Comparison of ENCODE assay signal across 8 cellular contexts in the genomic region with DNA sequence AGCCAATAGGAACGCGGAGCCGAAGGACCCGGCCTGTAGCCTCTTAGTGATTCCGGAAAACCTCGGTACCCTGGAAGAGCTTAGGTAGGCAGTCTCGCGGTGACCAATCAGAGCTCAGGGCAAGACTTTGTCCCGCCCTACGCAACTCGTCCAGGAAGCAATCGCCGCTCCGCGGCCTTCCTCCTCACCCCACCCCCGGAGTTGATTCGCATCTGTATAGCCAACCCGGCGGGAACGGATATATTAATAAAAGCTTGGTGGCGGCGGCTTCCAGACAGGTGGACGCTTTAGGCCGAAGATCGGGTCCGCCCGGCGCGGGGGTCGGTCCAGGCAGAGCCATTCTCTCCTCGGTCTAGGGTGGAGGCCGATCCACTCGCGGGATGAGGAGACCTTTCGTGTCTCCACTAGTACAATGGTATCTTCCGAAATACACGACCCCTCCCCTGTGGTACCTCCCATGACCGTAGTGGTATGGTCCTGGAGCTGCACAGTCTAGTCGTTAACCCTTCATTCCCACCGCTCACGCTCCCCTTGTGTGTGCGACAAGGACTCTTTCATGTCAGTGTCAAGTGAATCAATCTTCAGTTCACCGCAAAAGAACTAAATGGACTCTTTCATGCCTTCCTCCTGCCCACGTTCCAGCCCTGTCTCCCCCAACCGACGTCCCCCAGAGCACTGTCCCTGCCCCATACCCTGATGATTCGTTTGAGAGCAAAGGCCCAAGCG. TPM values are rescaled to one million over a fixed set of nuclear protein-coding genes. Genes with fewer than 3 reads are reported as not detected.
DNase-seq lines count a peak whose midpoint lies in the region; ATAC-seq and TF ChIP-seq lines count a peak whose summit lies in the region.

No MANE protein-coding gene starts in this region.

- BruUV-seq in mammary epithelial cell (replicated peaks; lab: Mats Ljungman, UMichigan), result TSS peak; percentile 97

- H3K36me3 ChIP-seq in ACC112 (ENCODE audit: insufficient read depth, low read length) (no peaks in the 10 kb centered on the region), WERI-Rb-1 (no peaks in the 10 kb centered on the region; the same call in 1 of the 2 replicates), mammary epithelial cell (ENCODE audit: insufficient read depth, low read length) (no peaks in the 10 kb centered on the region), iPS-20b (ENCODE audit: insufficient read depth, low read depth, low read length) (no peaks in the 10 kb centered on the region), skeletal muscle tissue (ENCODE audit: control insufficient read depth in 3 of 3, insufficient read depth in 3 of 3, low read length in 3 of 3) (no peaks in the 10 kb centered on the region)

- H3K4me3 ChIP-seq in ACC112 (ENCODE audit: low read depth, low read length) (peak overlapping the region; percentile 88), WERI-Rb-1 (ENCODE audit: low read depth, low read length) (peak overlapping the region; percentile 49), mammary epithelial cell (replicated peaks in 1 of 3; ENCODE audit: insufficient read depth in 1 of 3, low read depth in 2 of 3, low read length in 3 of 3) (peak overlapping the region; percentile 53 to 61 (median 60)), iPS-20b (ENCODE audit: low read length) (peak overlapping the region; percentile 75), skeletal muscle tissue (ENCODE audit: low read length in 3 of 3) (peak overlapping the region; percentile 85 to 90 (median 87))

- 38% methylated on average over 32 of the region's 48 CpGs for WGBS in mammary epithelial cell (ENCODE audit: low coverage, missing lambda C conversion rate)

- H3K9ac ChIP-seq in mammary epithelial cell (ENCODE audit: insufficient read depth, low read length) (peak overlapping the region; percentile 73), iPS-20b (ENCODE audit: low read depth, low read length) (peak overlapping the region; percentile 79; the same call in 1 of the 2 replicates), skeletal muscle tissue (ENCODE audit: low read depth in 1 of 3, low read length in 3 of 3) (peak overlapping the region; percentile 71 to 88 (median 87))

- ATAC-seq in GM18868 (IDR thresholded peaks at IDR 0.05; ENCODE audit: unreplicated experiment), result peak; percentile 98
- peak; percentile 91 for ATAC-seq in HG03103 (IDR thresholded peaks at IDR 0.05; ENCODE audit: low read depth, unreplicated experiment)

- H3K4me1 ChIP-seq in ACC112 (ENCODE audit: control insufficient read depth, insufficient read depth, low read length, unreplicated experiment) (peaks cover 4% of the 10 kb centered on the region), mammary epithelial cell (ENCODE audit: insufficient read depth, low read length) (peaks cover 7% of the 10 kb centered on the region), iPS-20b (ENCODE audit: insufficient read depth, low read length) (no peaks in the 10 kb centered on the region; the same call in 1 of the 2 replicates), skeletal muscle tissue (ENCODE audit: control insufficient read depth in 3 of 3, insufficient read depth in 3 of 3, low read length in 3 of 3) (peaks cover 0 to 14% (median 4%) of the 10 kb centered on the region in 3 donors)

- in situ Hi-C loops in mammary epithelial cell (cut with MboI; ENCODE audit: low sequenced_read_pairs in 2 of 2), result no loop called here

- no peaks in the 10 kb centered on the region for H4K20me1 ChIP-seq in mammary epithelial cell (ENCODE audit: insufficient read depth, low read length)

- H2AFZ ChIP-seq in ACC112 (ENCODE audit: low read length, unreplicated experiment) (peak overlapping the region; percentile 71), mammary epithelial cell (ENCODE audit: low read depth, low read length) (peak overlapping the region; percentile 82)

- no peaks in the 10 kb centered on the region for H3K27me3 ChIP-seq in ACC112 (ENCODE audit: insufficient read depth, low read length)
- peaks cover 6% of the 10 kb centered on the region for H3K27me3 ChIP-seq in WERI-Rb-1 (ENCODE audit: insufficient read depth, low read depth, severe bottlenecking)
- no peaks in the 10 kb centered on the region for H3K27me3 ChIP-seq in mammary epithelial cell (ENCODE audit: insufficient read depth, low read length)
- H3K27me3 ChIP-seq in iPS-20b (ENCODE audit: insufficient read depth, low read length), result no peaks in the 10 kb centered on the region
- no peaks in the 10 kb centered on the region for H3K27me3 ChIP-seq in skeletal muscle tissue (ENCODE audit: control insufficient read depth in 3 of 3, insufficient read depth in 3 of 3, low read length in 3 of 3)

- H3K9me3 ChIP-seq in WERI-Rb-1 (ENCODE audit: severe bottlenecking), result peaks cover 4% of the 10 kb centered on the region
- peaks cover 3% of the 10 kb centered on the region for H3K9me3 ChIP-seq in mammary epithelial cell (replicated peaks; ENCODE audit: insufficient read depth, low read length)
- no peaks in the 10 kb centered on the region for H3K9me3 ChIP-seq in iPS-20b (ENCODE audit: insufficient read depth, low read depth, low read length)
- H3K9me3 ChIP-seq in skeletal muscle tissue (ENCODE audit: control insufficient read depth in 3 of 3, low read length in 3 of 3), result no peaks in the 10 kb centered on the region

- no peaks in the 10 kb centered on the region for H3K79me2 ChIP-seq in ACC112 (ENCODE audit: control insufficient read depth, insufficient read depth, low read length, unreplicated experiment)
- H3K79me2 ChIP-seq in mammary epithelial cell (ENCODE audit: insufficient read depth, low read length), result no peaks in the 10 kb centered on the region

- DNase-seq in NCI-H2196 (lab: John Stamatoyannopoulos, UW; ENCODE audit: unreplicated experiment), result peak; percentile 88
- DNase-seq in WERI-Rb-1, result peak; percentile 93
- DNase-seq in mammary epithelial cell, result peak; percentile 91

- CTCF ChIA-PET in mammary epithelial cell (lab: Charles Lee; ENCODE audit: low non-redundant PET), result interaction anchor here (0.6 kb wide), 1 partner anchor 23 kb away, joined by 3 read pairs; no protein-coding TSS in a partner anchor

- H3K27ac ChIP-seq in ACC112 (ENCODE audit: low read depth, low read length) (peak overlapping the region; percentile 85), WERI-Rb-1 (peak overlapping the region; percentile 98), mammary epithelial cell (ENCODE audit: insufficient read depth, low read depth, low read length) (peak overlapping the region; percentile 63), iPS-20b (ENCODE audit: low read length) (peak overlapping the region; percentile 53), skeletal muscle tissue (ENCODE audit: low read depth, low read length) (peak overlapping the region; percentile 84)

- intact Hi-C loops in mammary epithelial cell (cut with micrococcal nuclease), result loop anchor here (2.0 kb wide), 1 partner anchor 41 kb away; the partner anchor contains the start of gene SUV39H1

- dilution Hi-C loops in mammary epithelial cell (cut with HindIII; ENCODE audit: low sequenced_read_pairs), result loop anchor here (5.0 to 10.0 kb wide), 2 partner anchors 35 to 167 kb away; no protein-coding TSS in a partner anchor

- TF ChIP-seq CTCF in WERI-Rb-1 (IDR thresholded peaks at IDR 0.05; ENCODE audit: low read depth, low read length) (no peak), mammary epithelial cell (conservative IDR thresholded peaks at IDR 0.05 in 1 of 2, IDR thresholded peaks at IDR 0.05 in 1 of 2; ENCODE audit: extremely low read depth in 1 of 2, insufficient read depth in 1 of 2, low read depth in 1 of 2, low read length in 2 of 2) (no peak)

- H3K4me2 ChIP-seq in mammary epithelial cell (ENCODE audit: insufficient read depth, low read depth, low read length), result peak overlapping the region; percentile 67

RNA-seq across cellular contexts. Expression of gene GLOD5, which starts 24.2 kb away (rescaled TPM):
- total RNA-seq in mammary epithelial cell (not detected), skeletal muscle tissue (not detected)
- not detected for polyA plus RNA-seq in mammary epithelial cell
- polyA minus RNA-seq in mammary epithelial cell, result not detected

RNA-seq across cellular contexts. Expression of gene SUV39H1, which starts 40.8 kb away (rescaled TPM):
- total RNA-seq in mammary epithelial cell, result 10 to 100 TPM in 1 of 2 donors, 1 to 10 TPM in 1; 2.8 to 11.4 TPM
- 19.1 TPM for polyA plus RNA-seq in mammary epithelial cell
- 26.4 TPM for polyA minus RNA-seq in mammary epithelial cell
- 2.6 TPM for total RNA-seq in skeletal muscle tissue

RNA-seq across cellular contexts. Expression of gene GATA1, which starts 49.0 kb away (rescaled TPM):
- total RNA-seq in mammary epithelial cell (not detected), skeletal muscle tissue (1.6 TPM)
- polyA plus RNA-seq in mammary epithelial cell, result not detected
- not detected for polyA minus RNA-seq in mammary epithelial cell

RNA-seq across cellular contexts. Expression of gene WAS, which starts 53.8 kb away (rescaled TPM):
- under 1 TPM in 1 of 2 donors, not detected in 1; 0.16 TPM for total RNA-seq in mammary epithelial cell
- 0.03 TPM for polyA plus RNA-seq in mammary epithelial cell
- polyA minus RNA-seq in mammary epithelial cell, result not detected
- 1.0 TPM for total RNA-seq in skeletal muscle tissue

Comparison
In these comparisons a context has a peak if more than half of its experiments do, and no peak if none do; other contexts are left out.
1. Peak in every context shown above with its lines: DNase-seq, ATAC-seq, H3K4me3 ChIP-seq and H3K27ac ChIP-seq.